Comparison of ENCODE assay signal across 1 cellular context in genomic region chr1:19138958-19139581, GRCh38.
TF ChIP-seq lines count a peak whose summit lies in the region.

No MANE protein-coding gene starts in this region.

TF ChIP-seq in HepG2, 621 proteins besides CTCF, POLR2A, EP300 and RAD21 (continued from another document and continues in another):
- peak; percentile 48 for TF ChIP-seq ZNF687 (CRISPR knock-in tag; IDR thresholded peaks at IDR 0.05)
- peak; percentile 74 for TF ChIP-seq TCF7 (IDR thresholded peaks at IDR 0.05; ENCODE audit: low read depth)
- TF ChIP-seq ZNF317 (CRISPR knock-in tag; IDR thresholded peaks at IDR 0.05), result no peak
- no peak for TF ChIP-seq PTBP1 (IDR thresholded peaks at IDR 0.05; ENCODE audit: low read depth, low read length, poor library complexity, severe bottlenecking)
- TF ChIP-seq ZNF619 (CRISPR knock-in tag; IDR thresholded peaks at IDR 0.05), result no peak
- no peak for TF ChIP-seq NCOA2 (CRISPR knock-in tag; IDR thresholded peaks at IDR 0.05)
- no peak for TF ChIP-seq ZNF44 (CRISPR knock-in tag; IDR thresholded peaks at IDR 0.05)
- TF ChIP-seq, protein P1, sequence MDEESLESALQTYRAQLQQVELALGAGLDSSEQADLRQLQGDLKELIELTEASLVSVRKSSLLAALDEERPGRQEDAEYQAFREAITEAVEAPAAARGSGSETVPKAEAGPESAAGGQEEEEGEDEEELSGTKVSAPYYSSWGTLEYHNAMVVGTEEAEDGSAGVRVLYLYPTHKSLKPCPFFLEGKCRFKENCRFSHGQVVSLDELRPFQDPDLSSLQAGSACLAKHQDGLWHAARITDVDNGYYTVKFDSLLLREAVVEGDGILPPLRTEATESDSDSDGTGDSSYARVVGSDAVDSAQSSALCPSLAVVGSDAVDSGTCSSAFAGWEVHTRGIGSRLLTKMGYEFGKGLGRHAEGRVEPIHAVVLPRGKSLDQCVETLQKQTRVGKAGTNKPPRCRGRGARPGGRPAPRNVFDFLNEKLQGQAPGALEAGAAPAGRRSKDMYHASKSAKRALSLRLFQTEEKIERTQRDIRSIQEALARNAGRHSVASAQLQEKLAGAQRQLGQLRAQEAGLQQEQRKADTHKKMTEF (CRISPR knock-in tag; IDR thresholded peaks at IDR 0.05), result peak; percentile 38; the same call in 1 of the 2 replicates
- no peak for TF ChIP-seq PLSCR1 (CRISPR knock-in tag; IDR thresholded peaks at IDR 0.05; ENCODE audit: borderline replicate concordance)
- TF ChIP-seq USF2 (IDR thresholded peaks at IDR 0.05; ENCODE audit: low read depth, low read length), result no peak
- TF ChIP-seq USF2 (CRISPR knock-in tag; IDR thresholded peaks at IDR 0.05; ENCODE audit: borderline replicate concordance), result no peak
- TF ChIP-seq NFE2L2 (IDR thresholded peaks at IDR 0.05; ENCODE audit: low read length), result no peak
- TF ChIP-seq SP4 (CRISPR knock-in tag; IDR thresholded peaks at IDR 0.05), result no peak
- no peak for TF ChIP-seq YEATS4 (CRISPR knock-in tag; IDR thresholded peaks at IDR 0.05; ENCODE audit: borderline replicate concordance)
- no peak for TF ChIP-seq NONO (IDR thresholded peaks at IDR 0.05)
- TF ChIP-seq NONO (CRISPR knock-in tag; conservative IDR thresholded peaks at IDR 0.05), result 0 out of 2 replicates have a peak, but pooled peaks have one; percentile 38
- no peak for TF ChIP-seq MYC (CRISPR knock-in tag; IDR thresholded peaks at IDR 0.05; ENCODE audit: borderline replicate concordance)
- TF ChIP-seq FOXP1 (IDR thresholded peaks at IDR 0.05), result peak; percentile 75
- TF ChIP-seq FOXP1 (CRISPR knock-in tag; IDR thresholded peaks at IDR 0.05), result peak; percentile 96
- no peak for TF ChIP-seq ZNF33B (CRISPR knock-in tag; IDR thresholded peaks at IDR 0.05)
- TF ChIP-seq DMAP1 (CRISPR knock-in tag; IDR thresholded peaks at IDR 0.05), result no peak
- no peak for TF ChIP-seq HOXA7 (CRISPR knock-in tag; IDR thresholded peaks at IDR 0.05)
- peak; percentile 88 for TF ChIP-seq SOX5 (CRISPR knock-in tag; IDR thresholded peaks at IDR 0.05; ENCODE audit: borderline replicate concordance)
- TF ChIP-seq ZNF747 (CRISPR knock-in tag; IDR thresholded peaks at IDR 0.05; ENCODE audit: borderline replicate concordance), result no peak
- TF ChIP-seq RORA (CRISPR knock-in tag; IDR thresholded peaks at IDR 0.05), result no peak
- TF ChIP-seq NAIF1 (CRISPR knock-in tag; IDR thresholded peaks at IDR 0.05; ENCODE audit: borderline replicate concordance), result no peak
- TF ChIP-seq SUZ12 (IDR thresholded peaks at IDR 0.05; ENCODE audit: low read depth, low read length), result no peak
- TF ChIP-seq SETDB1 (CRISPR knock-in tag; IDR thresholded peaks at IDR 0.05; ENCODE audit: borderline replicate concordance), result no peak
- no peak for TF ChIP-seq TMF1 (CRISPR knock-in tag; IDR thresholded peaks at IDR 0.05; ENCODE audit: low read depth)
- TF ChIP-seq MLX (CRISPR knock-in tag; IDR thresholded peaks at IDR 0.05), result no peak
- peak; percentile 31; the same call in 1 of the 2 replicates for TF ChIP-seq CREM (IDR thresholded peaks at IDR 0.05)
- no peak for TF ChIP-seq CREM (CRISPR knock-in tag; IDR thresholded peaks at IDR 0.05)
- no peak for TF ChIP-seq SIX1 (CRISPR knock-in tag; IDR thresholded peaks at IDR 0.05; ENCODE audit: borderline replicate concordance)
- TF ChIP-seq ZKSCAN8 (CRISPR knock-in tag; IDR thresholded peaks at IDR 0.05; ENCODE audit: borderline replicate concordance), result 0 out of 2 replicates have a peak, but pooled peaks have one; percentile 25
- TF ChIP-seq HMG20A (CRISPR knock-in tag; IDR thresholded peaks at IDR 0.05; ENCODE audit: borderline replicate concordance), result peak; percentile 51; the same call in 1 of the 2 replicates
- no peak for TF ChIP-seq ZFP62 (CRISPR knock-in tag; IDR thresholded peaks at IDR 0.05)
- TF ChIP-seq FLYWCH1 (CRISPR knock-in tag; IDR thresholded peaks at IDR 0.05), result no peak
- TF ChIP-seq ZBTB21 (CRISPR knock-in tag; IDR thresholded peaks at IDR 0.05), result no peak
- no peak for TF ChIP-seq HNF4G (IDR thresholded peaks at IDR 0.05; ENCODE audit: borderline replicate concordance, low read depth, low read length)
- no peak for TF ChIP-seq HNF4G (CRISPR knock-in tag; IDR thresholded peaks at IDR 0.05; ENCODE audit: borderline replicate concordance, low read depth)
- no peak for TF ChIP-seq ZNF563 (CRISPR knock-in tag; IDR thresholded peaks at IDR 0.05)
- peak; percentile 38; the same call in 1 of the 2 replicates for TF ChIP-seq ETV5 (CRISPR knock-in tag; IDR thresholded peaks at IDR 0.05; ENCODE audit: borderline replicate concordance)
- TF ChIP-seq SOX6 (IDR thresholded peaks at IDR 0.05), result no peak
- TF ChIP-seq SOX6 (CRISPR knock-in tag; IDR thresholded peaks at IDR 0.05), result peak; percentile 85
- TF ChIP-seq ZSCAN31 (CRISPR knock-in tag; IDR thresholded peaks at IDR 0.05; ENCODE audit: low read depth), result no peak
- TF ChIP-seq SATB2 (CRISPR knock-in tag; IDR thresholded peaks at IDR 0.05), result no peak
- TF ChIP-seq ZFP82 (CRISPR knock-in tag; IDR thresholded peaks at IDR 0.05; ENCODE audit: borderline replicate concordance), result no peak
- TF ChIP-seq SRSF9 (IDR thresholded peaks at IDR 0.05; ENCODE audit: borderline replicate concordance, insufficient read depth, low read depth, low read length, poor library complexity, severe bottlenecking), result no peak
- no peak for TF ChIP-seq RFX3 (CRISPR knock-in tag; IDR thresholded peaks at IDR 0.05)
- no peak for TF ChIP-seq PHF8 (CRISPR knock-in tag; IDR thresholded peaks at IDR 0.05)
- no peak for TF ChIP-seq ZNF296 (CRISPR knock-in tag; conservative IDR thresholded peaks at IDR 0.05)
- TF ChIP-seq ZNF879 (CRISPR knock-in tag; IDR thresholded peaks at IDR 0.05), result no peak
- TF ChIP-seq DDIT3 (CRISPR knock-in tag; IDR thresholded peaks at IDR 0.05), result no peak
- no peak for TF ChIP-seq PAF1 (CRISPR knock-in tag; IDR thresholded peaks at IDR 0.05)
- no peak for TF ChIP-seq PRMT3 (CRISPR knock-in tag; IDR thresholded peaks at IDR 0.05; ENCODE audit: borderline replicate concordance, low read depth)
- TF ChIP-seq ZNF850 (CRISPR knock-in tag; conservative IDR thresholded peaks at IDR 0.05), result no peak
- TF ChIP-seq, protein P2, sequence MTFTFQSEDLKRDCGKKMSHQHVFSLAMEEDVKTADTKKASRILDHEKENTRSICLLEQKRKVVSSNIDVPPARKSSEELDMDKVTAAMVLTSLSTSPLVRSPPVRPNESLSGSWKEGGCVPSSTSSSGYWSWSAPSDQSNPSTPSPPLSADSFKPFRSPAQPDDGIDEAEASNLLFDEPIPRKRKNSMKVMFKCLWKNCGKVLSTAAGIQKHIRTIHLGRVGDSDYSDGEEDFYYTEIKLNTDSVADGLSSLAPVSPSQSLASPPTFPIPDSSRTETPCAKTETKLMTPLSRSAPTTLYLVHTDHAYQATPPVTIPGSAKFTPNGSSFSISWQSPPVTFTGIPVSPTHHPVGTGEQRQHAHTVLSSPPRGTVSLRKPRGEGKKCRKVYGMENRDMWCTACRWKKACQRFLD (CRISPR knock-in tag; IDR thresholded peaks at IDR 0.05; ENCODE audit: borderline replicate concordance), result no peak
- TF ChIP-seq ZNF720 (CRISPR knock-in tag; IDR thresholded peaks at IDR 0.05), result no peak
- no peak for TF ChIP-seq ISX (CRISPR knock-in tag; conservative IDR thresholded peaks at IDR 0.05)
- no peak for TF ChIP-seq ZNF607 (CRISPR knock-in tag; IDR thresholded peaks at IDR 0.05; ENCODE audit: borderline replicate concordance)
- no peak for TF ChIP-seq TSC22D2 (CRISPR knock-in tag; IDR thresholded peaks at IDR 0.05; ENCODE audit: borderline replicate concordance)
- no peak for TF ChIP-seq FOXK1 (CRISPR knock-in tag; IDR thresholded peaks at IDR 0.05; ENCODE audit: borderline replicate concordance, low read depth)
- no peak for TF ChIP-seq CBX5 (CRISPR knock-in tag; IDR thresholded peaks at IDR 0.05; ENCODE audit: borderline replicate concordance)
- 0 out of 2 replicates have a peak, but pooled peaks have one; percentile 38 for TF ChIP-seq HBP1 (CRISPR knock-in tag; IDR thresholded peaks at IDR 0.05; ENCODE audit: low read depth)
- no peak for TF ChIP-seq MAFK (conservative IDR thresholded peaks at IDR 0.05 in 1 of 2, IDR thresholded peaks at IDR 0.05 in 1 of 2; ENCODE audit: low read length in 2 of 2)
- no peak for TF ChIP-seq NFRKB (IDR thresholded peaks at IDR 0.05)
- TF ChIP-seq ZNF234 (CRISPR knock-in tag; conservative IDR thresholded peaks at IDR 0.05), result no peak
- TF ChIP-seq, protein P3, sequence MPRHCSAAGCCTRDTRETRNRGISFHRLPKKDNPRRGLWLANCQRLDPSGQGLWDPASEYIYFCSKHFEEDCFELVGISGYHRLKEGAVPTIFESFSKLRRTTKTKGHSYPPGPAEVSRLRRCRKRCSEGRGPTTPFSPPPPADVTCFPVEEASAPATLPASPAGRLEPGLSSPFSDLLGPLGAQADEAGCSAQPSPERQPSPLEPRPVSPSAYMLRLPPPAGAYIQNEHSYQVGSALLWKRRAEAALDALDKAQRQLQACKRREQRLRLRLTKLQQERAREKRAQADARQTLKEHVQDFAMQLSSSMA (CRISPR knock-in tag; IDR thresholded peaks at IDR 0.05), result no peak
- TF ChIP-seq MXD3 (CRISPR knock-in tag; IDR thresholded peaks at IDR 0.05), result no peak
- no peak for TF ChIP-seq ZFP1 (CRISPR knock-in tag; IDR thresholded peaks at IDR 0.05)
- TF ChIP-seq KDM6A (CRISPR knock-in tag; IDR thresholded peaks at IDR 0.05; ENCODE audit: low read depth), result no peak
- TF ChIP-seq PAWR (CRISPR knock-in tag; IDR thresholded peaks at IDR 0.05; ENCODE audit: borderline replicate concordance), result no peak
